32 cellular contexts compared by ENCODE assay signal in genomic region chr1:19861842-19862530, GRCh38. TPM values are rescaled to one million over a fixed set of nuclear protein-coding genes. Genes with fewer than 3 reads are reported as not detected.
"Had no signal": no experiment of that assay in that cellular context is flagged by ENCODE, and none has a peak within 500 bp of the region (broad histone marks: within the 10 kb centered on the region; RNA-seq: fewer than 3 reads in every experiment).

No MANE protein-coding gene starts in this region.

- H3K27me3 ChIP-seq: right atrium auricular region, sigmoid colon had no signal

- DNase-seq: effector CD4-positive, alpha-beta T cell; endodermal cell; heart right ventricle; islet precursor cell; left cardiac atrium; left ventricle myocardium inferior; lower lobe of right lung; mesenchymal stem cell; midbrain; naive B cell; posterior cingulate gyrus; sigmoid colon; stimulated activated CD4-positive, alpha-beta T cell treated with anti-CD3 and anti-CD28 coated beads, Interleukin-12 subunit alpha, Interleukin-12 subunit beta, amount 100 ng/mL, for 4 hours; stimulated activated naive CD4-positive, alpha-beta T cell; stomach; substantia nigra; trophoblast cell had no signal

- H3K36me3 ChIP-seq: heart right ventricle, left ventricle myocardium inferior, lower lobe of right lung, neutrophil, right atrium auricular region, sigmoid colon, stomach, thoracic aorta had no signal

- FAIRE-seq: endothelial cell of umbilical vein, frontal cortex, urothelium cell line had no signal

- H3K9me3 ChIP-seq: lower lobe of right lung, neutrophil, thoracic aorta had no signal

- H3K4me1 ChIP-seq: heart right ventricle, left ventricle myocardium inferior, lower lobe of right lung, right atrium auricular region, stomach had no signal

- H3K4me3 ChIP-seq: coronary artery, heart right ventricle, left ventricle myocardium inferior, lower lobe of right lung, right atrium auricular region, sigmoid colon, skin epidermis, stomach, thoracic aorta had no signal

- ATAC-seq: esophagus mucosa, heart right ventricle, left cardiac atrium, lower lobe of right lung had no signal

- H3K27ac ChIP-seq: coronary artery, heart right ventricle, left ventricle myocardium inferior, lower lobe of right lung, neutrophil, right atrium auricular region, skin epidermis, stomach, thoracic aorta had no signal

RNA-seq across cellular contexts. Expression of gene RNF186, which starts 46.9 kb away (rescaled TPM):
- total RNA-seq: cerebellum, dermis microvascular lymphatic vessel endothelial cell, endodermal cell, endothelial cell of umbilical vein, fibroblast of lung, frontal cortex, glomerular endothelial cell, heart right ventricle, left cardiac atrium, left ventricle myocardium inferior, lower lobe of right lung, osteocyte, pulmonary artery endothelial cell, right atrium auricular region, sigmoid colon, thoracic aorta had no signal
- polyA plus RNA-seq: endothelial cell of umbilical vein, fibroblast of lung, heart right ventricle had no signal
